Comparison of ENCODE assay signal across 30 cellular contexts in the genomic region with DNA sequence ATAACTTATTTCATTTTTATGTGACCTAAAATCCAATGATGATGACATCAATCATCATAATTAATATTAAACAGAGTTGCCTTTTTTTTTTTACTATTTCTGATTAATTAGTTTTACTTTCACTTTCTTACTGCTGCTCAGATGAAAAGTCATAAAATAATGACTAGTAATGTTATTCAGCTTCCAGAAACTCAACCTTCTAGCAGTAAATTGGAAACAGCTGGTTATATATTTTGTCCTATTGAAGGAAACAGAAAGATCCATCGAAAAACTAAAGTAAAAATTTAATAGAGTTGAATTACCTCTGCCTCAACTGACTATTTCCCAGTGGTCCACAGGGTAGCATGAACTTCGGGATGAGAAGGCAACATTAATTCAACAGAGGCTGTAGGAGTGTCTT.
DNase-seq lines count a peak whose midpoint lies in the region; ATAC-seq, FAIRE-seq and TF ChIP-seq lines count a peak whose summit lies in the region.
"Had no signal": no experiment of that assay in that cellular context is flagged by ENCODE, and none has a peak within 500 bp of the region (broad histone marks: within the 10 kb centered on the region; RNA-seq: fewer than 3 reads in every experiment).

No MANE protein-coding gene starts in this region.

- H3K9ac ChIP-seq in GM23248 = peak overlapping the region; percentile 18; the same call in 1 of the 2 replicates
- H3K9ac ChIP-seq in adipocyte (ENCODE audit: low read length) = peak overlapping the region; percentile 27
- peak overlapping the region; percentile 81 for H3K9ac ChIP-seq in mesenchymal stem cell (ENCODE audit: low read length)

- H3K4ac ChIP-seq in mesenchymal stem cell (ENCODE audit: low read depth in 1 of 2, low read length in 2 of 2) = no peak overlapping the region

- H3K36me3 ChIP-seq in GM23248 (ENCODE audit: low read depth) (no peaks in the 10 kb centered on the region), adipocyte (ENCODE audit: control insufficient read depth, insufficient read depth, low read length, severe bottlenecking) (no peaks in the 10 kb centered on the region), mesenchymal stem cell (ENCODE audit: control insufficient read depth in 1 of 2, insufficient read depth in 2 of 2, low read depth in 1 of 2, low read length in 2 of 2) (no peaks in the 10 kb centered on the region), brain microvascular endothelial cell (replicated peaks) (no peaks in the 10 kb centered on the region)
- H3K36me3 ChIP-seq: gastrocnemius medialis, lower lobe of right lung had no signal

- 50 to 53% methylated on average over 2 of the region's 2 CpGs for WGBS in GM23248 (ENCODE audit: low coverage in 1 of 2, low lambda C conversion rate in 2 of 2, missing lambda C conversion rate in 2 of 2), 2 experiments
- 84% methylated on average over 2 of the region's 2 CpGs for WGBS in mesenchymal stem cell

- no peak for TF ChIP-seq CTCF in brain microvascular endothelial cell (IDR thresholded peaks at IDR 0.05; ENCODE audit: low read depth, low read length, missing control alignments)

- peak; percentile 78 for FAIRE-seq in A204.1 (lab: Jason Lieb, UNC)
- FAIRE-seq: astrocyte, GM12891 had no signal

- peak overlapping the region; percentile 63 for H3K4me3 ChIP-seq in GM23248
- peak overlapping the region; percentile 61 for H3K4me3 ChIP-seq in adipocyte (ENCODE audit: low read length)
- H3K4me3 ChIP-seq in mesenchymal stem cell (ENCODE audit: insufficient read depth in 1 of 2, low read depth in 1 of 2, low read length in 2 of 2) = peak overlapping the region in 1 of 2 experiments; percentile 39
- no peak overlapping the region for H3K4me3 ChIP-seq in brain microvascular endothelial cell (ENCODE audit: low read depth, low read length)
- H3K4me3 ChIP-seq: gastrocnemius medialis, lower lobe of right lung, skin epidermis, testis had no signal

- H2BK12ac ChIP-seq in mesenchymal stem cell (ENCODE audit: low read length in 2 of 2) = no peak overlapping the region

- H4K20me1 ChIP-seq in GM23248 (ENCODE audit: insufficient read depth) = no peaks in the 10 kb centered on the region

- H2AK5ac ChIP-seq in mesenchymal stem cell (ENCODE audit: low read length, severe bottlenecking) = no peak overlapping the region

- in situ Hi-C loops in GM23248 (cut with MboI) = no loop called here
- in situ Hi-C loops in brain microvascular endothelial cell (cut with HindIII; ENCODE audit: low pct_ligation_motif_present, low sequenced_read_pairs) = no loop called here

- peaks cover 20% of the 10 kb centered on the region for H3F3A ChIP-seq in GM23248 (ENCODE audit: insufficient read depth)

- H4K91ac ChIP-seq in mesenchymal stem cell (ENCODE audit: low read length) = no peak overlapping the region

- no peak overlapping the region for H4K8ac ChIP-seq in mesenchymal stem cell (ENCODE audit: low read length)

- H3K79me1 ChIP-seq in mesenchymal stem cell (replicated peaks; ENCODE audit: low read length, poor library complexity, severe bottlenecking) = no peaks in the 10 kb centered on the region

- no peak overlapping the region for H2BK5ac ChIP-seq in mesenchymal stem cell (ENCODE audit: low read depth, low read length, poor library complexity, severe bottlenecking)

- H3K9me3 ChIP-seq in GM23248 (ENCODE audit: low read depth) (no peaks in the 10 kb centered on the region), adipocyte (ENCODE audit: control insufficient read depth, low read length) (no peaks in the 10 kb centered on the region), mesenchymal stem cell (ENCODE audit: control insufficient read depth, low read length) (no peaks in the 10 kb centered on the region)
- H3K9me3 ChIP-seq: gastrocnemius medialis, lower lobe of right lung, testis had no signal

- H3K4me2 ChIP-seq in GM23248 (ENCODE audit: unreplicated experiment) = peak overlapping the region; percentile 56
- no peak overlapping the region for H3K4me2 ChIP-seq in mesenchymal stem cell (ENCODE audit: low read length, poor library complexity, severe bottlenecking)

- H3K4me1 ChIP-seq in GM23248 (ENCODE audit: insufficient read depth) (peaks cover 41% of the 10 kb centered on the region), adipocyte (ENCODE audit: control insufficient read depth, insufficient read depth, low read length) (peaks cover 25% of the 10 kb centered on the region), mesenchymal stem cell (ENCODE audit: control insufficient read depth, insufficient read depth, low read depth, low read length) (peaks cover 2% of the 10 kb centered on the region)
- H3K4me1 ChIP-seq: gastrocnemius medialis, testis had no signal

- no peak for ATAC-seq in GM21825 (IDR thresholded peaks at IDR 0.05; ENCODE audit: unreplicated experiment)
- ATAC-seq: esophagus mucosa, gastrocnemius medialis, HCT116, lower lobe of right lung, natural killer cell had no signal

- DNase-seq in GM23248 (peak; percentile 76), adipocyte (ENCODE audit: low read depth) (peak; percentile 70), mesenchymal stem cell (no peak), HuH-7.5 (ENCODE audit: low spot score) (no peak), brain microvascular endothelial cell (no peak), Kasumi-1 (lab: John Stamatoyannopoulos, UW) (no peak)
- DNase-seq: 8988T; activated CD4-positive, alpha-beta T cell treated with anti-CD3 and anti-CD28 coated beads, Interleukin-2, amount 50 U/mL, for 48 hours; activated CD4-positive, CD25-positive, alpha-beta regulatory T cell treated with anti-CD3 and anti-CD28 coated beads, Interleukin-2, amount 50 U/mL, for 72 hours; activated T-cell treated with anti-CD3 and anti-CD28 coated beads, Interleukin-2, amount 50 U/mL, for 48 hours; CD4-positive, alpha-beta memory T cell; central memory CD4-positive, alpha-beta T cell; endodermal cell; gastrocnemius medialis; lower lobe of right lung; natural killer cell; NCI-H1092 treated with DMSO at 0.1 percent for 48 hours; NCI-H1694 treated with DMSO at 0.1 percent for 48 hours; NCI-H2171; NCI-H524 treated with DMSO at 0.1 percent for 48 hours; OCI-M1; stimulated activated naive CD4-positive, alpha-beta T cell treated with Interleukin-2 at 50 U/mL for 16 hours; testis had no signal

- H3K14ac ChIP-seq in mesenchymal stem cell (ENCODE audit: low read length in 2 of 2) = no peak overlapping the region

- no peak overlapping the region for H2BK120ac ChIP-seq in mesenchymal stem cell (ENCODE audit: low read depth, low read length)

- H3K9me2 ChIP-seq in GM23248 (ENCODE audit: insufficient read depth) = no peaks in the 10 kb centered on the region

- H3K23ac ChIP-seq in mesenchymal stem cell (ENCODE audit: low read length in 2 of 2) = no peak overlapping the region

- H2AFZ ChIP-seq in GM23248 (peak overlapping the region; percentile 51), mesenchymal stem cell (ENCODE audit: low read depth, low read length) (no peak overlapping the region)

- H3K27ac ChIP-seq in GM23248 = peak overlapping the region; percentile 8; the same call in 1 of the 2 replicates
- no peak overlapping the region for H3K27ac ChIP-seq in mesenchymal stem cell (ENCODE audit: low read length, poor library complexity, severe bottlenecking)
- H3K27ac ChIP-seq in brain microvascular endothelial cell = no peak overlapping the region
- H3K27ac ChIP-seq: gastrocnemius medialis, lower lobe of right lung, testis had no signal

- no peak overlapping the region for H3K18ac ChIP-seq in mesenchymal stem cell (ENCODE audit: low read depth in 1 of 2, low read length in 2 of 2)

- H3K79me2 ChIP-seq in GM23248 (ENCODE audit: insufficient read depth) = no peaks in the 10 kb centered on the region

- H2BK15ac ChIP-seq in mesenchymal stem cell (ENCODE audit: low read depth, poor library complexity, severe bottlenecking) = no peak overlapping the region

- no peaks in the 10 kb centered on the region for H3K27me3 ChIP-seq in GM23248 (replicated peaks; ENCODE audit: insufficient read depth)
- no peaks in the 10 kb centered on the region for H3K27me3 ChIP-seq in adipocyte (replicated peaks; ENCODE audit: control insufficient read depth, insufficient read depth, low read length)
- H3K27me3 ChIP-seq in mesenchymal stem cell (ENCODE audit: control insufficient read depth in 1 of 2, insufficient read depth in 1 of 2, low read length in 2 of 2) = no peaks in the 10 kb centered on the region
- no peaks in the 10 kb centered on the region for H3K27me3 ChIP-seq in brain microvascular endothelial cell (replicated peaks)
- H3K27me3 ChIP-seq: gastrocnemius medialis, testis had no signal

Comparison
In these comparisons a context has a peak if more than half of its experiments do, and no peak if none do; other contexts are left out.
1. DNase-seq: peak in GM23248 (single experiment) and adipocyte (single experiment); none in mesenchymal stem cell (single experiment), HuH-7.5 (single experiment), brain microvascular endothelial cell (single experiment) and Kasumi-1 (0 of 2).
2. H3K9ac ChIP-seq: peak in every context shown above with its lines; median percentile 81 in mesenchymal stem cell; 27 in adipocyte; 18 in GM23248.